Comparison of ENCODE assay signal across 8 cellular contexts in genomic region chr20:25248501-25249172, GRCh38. TPM values are rescaled to one million over a fixed set of nuclear protein-coding genes. Genes with fewer than 3 reads are reported as not detected.
DNase-seq lines count a peak whose midpoint lies in the region; ATAC-seq and TF ChIP-seq lines count a peak whose summit lies in the region.

No MANE protein-coding gene starts in this region.

- peak overlapping the region; percentile 85 to 95 for H3K4me3 Mint-ChIP-seq in H9

- H3K23me2 ChIP-seq in H9 (ENCODE audit: insufficient read length, low read depth, low read length, poor library complexity, severe bottlenecking), result peaks cover 6% of the 10 kb centered on the region

- H3T11ph ChIP-seq in H9 (ENCODE audit: low read length), result no peak overlapping the region

- H3K4me1 Mint-ChIP-seq in H9, result peaks cover 44 to 45% of the 10 kb centered on the region in 2 experiments

- no peaks in the 10 kb centered on the region for H4K20me1 ChIP-seq in H9 (ENCODE audit: control insufficient read depth, insufficient read depth, insufficient read length)

- H3K79me1 ChIP-seq in H9 (ENCODE audit: insufficient read depth, low read depth, low read length, poor library complexity, severe bottlenecking) (no peaks in the 10 kb centered on the region), trophoblast cell (ENCODE audit: low read length) (peaks cover 9% of the 10 kb centered on the region)

- H3K14ac ChIP-seq in H9 (ENCODE audit: insufficient read depth, low read length) (no peak overlapping the region), trophoblast cell (ENCODE audit: low read length) (peak overlapping the region; percentile 46)

- WGBS in H9 (ENCODE audit: extremely low coverage, insufficient read length, low lambda C conversion rate), result no CpG with 5 or more reads among the region's 43 CpGs
- no CpG with 5 or more reads among the region's 43 CpGs for whole genome bisulfite sequencing in trophoblast cell (ENCODE audit: extremely low coverage, insufficient coverage, insufficient read length)

- intact Hi-C loops in left ventricle myocardium superior (cut with micrococcal nuclease), result no loop called here

- H3K27ac ChIP-seq in H9 (ENCODE audit: insufficient read length, low read depth, low read length) (no peak overlapping the region), trophoblast cell (ENCODE audit: low read depth, low read length) (peak overlapping the region; percentile 78)

- H3K36me3 Mint-ChIP-seq in H9 (ENCODE audit: insufficient read depth in 1 of 3, low read depth in 3 of 3), result peaks cover 4 to 9% (median 4%) of the 10 kb centered on the region in 3 experiments; a peak in 5 of 7 replicates

- peaks cover 3 to 4% of the 10 kb centered on the region in 2 experiments for H3K36me3 ChIP-seq in trophoblast cell (ENCODE audit: control insufficient read depth in 1 of 2, insufficient read depth in 2 of 2, low read length in 2 of 2)

- DNase-seq in SIG-M5 treated with dmso at 0.1 percent for 504 hours (lab: John Stamatoyannopoulos, UW; ENCODE audit: unreplicated experiment) (peak; percentile 23), SIG-M5 (lab: John Stamatoyannopoulos, UW) (no peak), H9 (peak; percentile 54), NCI-H146 treated with DMSO at 0.1 percent for 48 hours (lab: John Stamatoyannopoulos, UW; ENCODE audit: unreplicated experiment) (peak; percentile 43), amniotic epithelial cell (ENCODE audit: low read depth) (peak; percentile 30), left ventricle myocardium superior (peak; percentile 69), trophoblast cell (peak in 1 of 2 donors; percentile 35)

- H3K4me1 ChIP-seq in H9 (ENCODE audit: insufficient read depth, low read length) (no peaks in the 10 kb centered on the region), trophoblast cell (ENCODE audit: control insufficient read depth in 1 of 2, insufficient read depth in 2 of 2, low read length in 2 of 2) (peaks cover 7% of the 10 kb centered on the region in 2 experiments)

- H2BK120ac ChIP-seq in H9 (ENCODE audit: low read depth, low read length, poor library complexity, severe bottlenecking), result no peak overlapping the region
- no peak overlapping the region for H2BK120ac ChIP-seq in trophoblast cell (ENCODE audit: insufficient read depth, low read length, poor library complexity)

- peak overlapping the region; percentile 60 for H3K4me2 ChIP-seq in H9 (ENCODE audit: insufficient read depth, insufficient read length, low read length)
- peak overlapping the region; percentile 97 for H3K4me2 ChIP-seq in trophoblast cell (ENCODE audit: low read length)

- H2BK12ac ChIP-seq in H9 (ENCODE audit: insufficient read length, low read depth, low read length) (no peak overlapping the region), trophoblast cell (ENCODE audit: low read length) (no peak overlapping the region)

- peak overlapping the region; percentile 89 for H4K12ac ChIP-seq in trophoblast cell (ENCODE audit: low read depth, low read length)

- H4K8ac ChIP-seq in H9 (replicated peaks; ENCODE audit: insufficient read length, low read depth, low read length), result no peak overlapping the region
- H4K8ac ChIP-seq in trophoblast cell (ENCODE audit: low read depth, low read length), result peak overlapping the region; percentile 90

- peak overlapping the region; percentile 71 to 93 (median 92); a peak in 6 of 7 replicates for H3K27ac Mint-ChIP-seq in H9

- H3K79me2 ChIP-seq in H9 (ENCODE audit: insufficient read depth, low read length) (peaks cover 5% of the 10 kb centered on the region; the same call in 1 of the 2 replicates), trophoblast cell (ENCODE audit: control insufficient read depth, insufficient read depth, low read length, poor library complexity) (peaks cover 9% of the 10 kb centered on the region)

- H2BK5ac ChIP-seq in H9 (ENCODE audit: insufficient read length, low read length), result no peak overlapping the region
- H2BK5ac ChIP-seq in trophoblast cell (ENCODE audit: low read depth, low read length, poor library complexity), result peak overlapping the region; percentile 11

- no peak overlapping the region for H4K5ac ChIP-seq in H9 (ENCODE audit: insufficient read length, low read depth, low read length)

- no peak overlapping the region for H3K4ac ChIP-seq in H9 (ENCODE audit: low read depth, low read length)
- peak overlapping the region; percentile 6 for H3K4ac ChIP-seq in trophoblast cell (ENCODE audit: low read depth, low read length)

- H3K23ac ChIP-seq in H9 (ENCODE audit: insufficient read length, low read depth, low read length) (no peak overlapping the region), trophoblast cell (ENCODE audit: low read length) (no peak overlapping the region)

- no peak overlapping the region for H2BK20ac ChIP-seq in H9 (ENCODE audit: low read depth, low read length, poor library complexity, severe bottlenecking)

- H3K27me3 ChIP-seq in H9 (ENCODE audit: insufficient read depth, low read length) (no peaks in the 10 kb centered on the region; the same call in 1 of the 2 replicates), trophoblast cell (ENCODE audit: insufficient read depth, low read length) (no peaks in the 10 kb centered on the region)

- no peaks in the 10 kb centered on the region for H3K9me3 ChIP-seq in H9 (ENCODE audit: control insufficient read depth, low read depth, low read length)
- H3K9me3 ChIP-seq in trophoblast cell (ENCODE audit: insufficient read depth, low read depth, low read length), result no peaks in the 10 kb centered on the region

- no peak overlapping the region for H3K56ac ChIP-seq in H9 (ENCODE audit: insufficient read length, low read depth, low read length)

- peak overlapping the region; percentile 23 for H2AFZ ChIP-seq in H9 (ENCODE audit: low read length)
- H2AFZ ChIP-seq in trophoblast cell (ENCODE audit: insufficient read depth, low read length, poor library complexity), result peak overlapping the region; percentile 61

- no peak overlapping the region for H2BK15ac ChIP-seq in H9 (ENCODE audit: low read depth, low read length)

- H3K4me3 ChIP-seq in trophoblast cell (ENCODE audit: low read depth, low read length), result peak overlapping the region; percentile 88

- H4K91ac ChIP-seq in H9 (ENCODE audit: insufficient read length, low read depth, low read length) (no peak overlapping the region), trophoblast cell (ENCODE audit: low read depth, low read length) (peak overlapping the region; percentile 50)

- H3K9ac ChIP-seq in H9 (ENCODE audit: extremely low read depth, insufficient read length, low read length), result peak overlapping the region; percentile 66
- H3K9ac ChIP-seq in trophoblast cell (ENCODE audit: low read length), result peak overlapping the region; percentile 64

- TF ChIP-seq CTCF in H9 (conservative IDR thresholded peaks at IDR 0.05), result no peak

- H3K18ac ChIP-seq in H9 (ENCODE audit: insufficient read length, low read depth, low read length) (no peak overlapping the region), trophoblast cell (ENCODE audit: low read length) (no peak overlapping the region)

- peaks cover 2% of the 10 kb centered on the region in 2 experiments; a peak in 3 of 5 replicates for H3K9me3 Mint-ChIP-seq in H9

- ATAC-seq in left ventricle myocardium superior, result peak; percentile 10
- no peak for ATAC-seq in HG03354 (IDR thresholded peaks at IDR 0.05; ENCODE audit: poor library complexity, severe bottlenecking, unreplicated experiment)

- H3K27me3 Mint-ChIP-seq in H9 (ENCODE audit: low read depth), result peaks cover 14% of the 10 kb centered on the region

- H2AK5ac ChIP-seq in H9 (ENCODE audit: insufficient read length, low read length) (no peak overlapping the region), trophoblast cell (ENCODE audit: low read length) (no peak overlapping the region)

RNA-seq across cellular contexts. Expression of gene PYGB, which starts 0.8 kb away (rescaled TPM):
- total RNA-seq in H9 (2021), result 46.9 TPM in 2 replicates
- total RNA-seq in left ventricle myocardium superior, result 205 TPM
- 21.3 and 22.0 TPM in 2 replicates for polyA plus RNA-seq in trophoblast cell (2013)

RNA-seq across cellular contexts. Expression of gene ENTPD6, which starts 53.1 kb away (rescaled TPM):
- total RNA-seq in H9 (2021) (51.4 and 57.4 TPM in 2 replicates), left ventricle myocardium superior (130 TPM)
- polyA plus RNA-seq in trophoblast cell (2013), result 20.3 and 20.9 TPM in 2 replicates
